15 cellular contexts compared by ENCODE assay signal in the genomic region with DNA sequence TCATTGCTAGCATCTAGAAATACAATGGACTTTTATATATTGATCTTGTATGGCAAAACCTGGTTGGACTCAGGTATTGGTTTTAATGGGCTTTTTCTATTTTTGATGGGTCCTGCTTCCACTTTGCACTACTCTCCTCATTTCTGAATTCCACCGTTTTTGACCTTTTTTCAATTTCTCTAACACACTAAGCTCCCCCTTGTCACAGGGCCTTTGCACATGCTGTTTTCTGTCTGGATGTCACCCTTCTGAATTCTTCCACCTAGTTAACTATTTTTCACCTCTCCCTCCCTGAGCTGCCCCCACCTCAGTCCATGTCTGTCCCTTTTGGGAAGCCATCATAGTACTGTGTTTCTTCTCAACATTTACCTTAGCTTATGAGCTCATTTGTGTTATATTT.
"Had no signal": no experiment of that assay in that cellular context is flagged by ENCODE, and none has a peak within 500 bp of the region (broad histone marks: within the 10 kb centered on the region; RNA-seq: fewer than 3 reads in every experiment).

No MANE protein-coding gene starts in this region.

- DNase-seq: activated CD4-positive, alpha-beta T cell treated with anti-CD3 and anti-CD28 coated beads, Interleukin-2, amount 10 ng/mL, durations not matched to agents 24 days and 14 days; activated naive CD4-positive, alpha-beta T cell treated with Interleukin-2 at 50 U/mL for 16 hours; activated naive CD8-positive, alpha-beta T cell treated with anti-CD3 and anti-CD28 coated beads, Interleukin-2, amount 50 U/mL, for 24 hours; cortex of kidney; effector CD8-positive, alpha-beta T cell; hypothalamus; occipital lobe; stimulated activated CD4-positive, alpha-beta T cell treated with anti-CD3 and anti-CD28 coated beads, Interleukin-15, amount 100 ng/mL, for 24 hours; stimulated activated CD4-positive, alpha-beta T cell treated with anti-CD3 and anti-CD28 coated beads, Interleukin-4, amount 100 ng/mL, for 24 hours; T-helper 17 cell had no signal

- H3K4me1 Mint-ChIP-seq: activated CD4-positive, alpha-beta T cell treated with anti-CD3 and anti-CD28 coated beads, Interleukin-2, amount 10 ng/mL, durations not matched to agents 24 days and 14 days; activated naive CD8-positive, alpha-beta T cell treated with anti-CD3 and anti-CD28 coated beads, Interleukin-2, amount 50 U/mL, for 24 hours; T-helper 17 cell had no signal

- H3K36me3 Mint-ChIP-seq: WTC11 had no signal

- H3K27ac Mint-ChIP-seq: activated CD4-positive, alpha-beta T cell treated with anti-CD3 and anti-CD28 coated beads, Interleukin-2, amount 10 ng/mL, durations not matched to agents 24 days and 14 days; activated naive CD8-positive, alpha-beta T cell treated with anti-CD3 and anti-CD28 coated beads, Interleukin-2, amount 50 U/mL, for 24 hours; nephron; stimulated activated naive CD8-positive, alpha-beta T cell treated with anti-CD3 and anti-CD28 coated beads, Interleukin-15, Interleukin-2, amounts not matched to agents 100 ng/mL and 50 ng/mL, for 24 hours; T-helper 17 cell; WTC11 had no signal

- H3K27ac ChIP-seq: ascending aorta had no signal

- H3K9me3 ChIP-seq: ascending aorta had no signal

- H3K9me3 Mint-ChIP-seq: activated naive CD8-positive, alpha-beta T cell treated with anti-CD3 and anti-CD28 coated beads, Interleukin-2, amount 50 U/mL, for 24 hours; stimulated activated naive CD8-positive, alpha-beta T cell treated with anti-CD3 and anti-CD28 coated beads, Interleukin-15, Interleukin-2, amounts not matched to agents 100 ng/mL and 50 ng/mL, for 24 hours had no signal

- H3K27me3 ChIP-seq: ascending aorta had no signal

- H3K4me3 Mint-ChIP-seq: activated CD4-positive, alpha-beta T cell treated with anti-CD3 and anti-CD28 coated beads, Interleukin-2, amount 10 ng/mL, durations not matched to agents 24 days and 14 days; activated naive CD8-positive, alpha-beta T cell treated with anti-CD3 and anti-CD28 coated beads, Interleukin-2, amount 50 U/mL, for 24 hours; nephron; stimulated activated naive CD8-positive, alpha-beta T cell treated with anti-CD3 and anti-CD28 coated beads, Interleukin-15, Interleukin-2, amounts not matched to agents 100 ng/mL and 50 ng/mL, for 24 hours; T-helper 17 cell; WTC11 had no signal

- H3K36me3 ChIP-seq: ascending aorta had no signal

- ATAC-seq: activated naive CD8-positive, alpha-beta T cell treated with anti-CD3 and anti-CD28 coated beads, Interleukin-2, amount 50 U/mL, for 24 hours; T-helper 17 cell had no signal

- H3K4me3 ChIP-seq: ascending aorta, lung had no signal
